16 cellular contexts compared by ENCODE assay signal in genomic region chr19:57802269-57802668, GRCh38. TPM values are rescaled to one million over a fixed set of nuclear protein-coding genes. Genes with fewer than 3 reads are reported as not detected.
DNase-seq lines count a peak whose midpoint lies in the region; ATAC-seq, FAIRE-seq and TF ChIP-seq lines count a peak whose summit lies in the region.
"Had no signal": no experiment of that assay in that cellular context is flagged by ENCODE, and none has a peak within 500 bp of the region (broad histone marks: within the 10 kb centered on the region; RNA-seq: fewer than 3 reads in every experiment).

No MANE protein-coding gene starts in this region.

- FAIRE-seq in astrocyte (lab: Jason Lieb, UNC), result no peak
- FAIRE-seq: H54, TTC549 had no signal

- CTCF ChIA-PET in Calu3 (lab: Charles Lee), result no interaction called here

- H3K4me3 Mint-ChIP-seq in Calu3 (ENCODE audit: low read depth, unreplicated experiment) (no peak overlapping the region), astrocyte (ENCODE audit: unreplicated experiment) (peak overlapping the region; percentile 78), naive B cell (peak overlapping the region in 7 of 8 donors; percentile 3 to 73 (median 39))

- intact Hi-C loops in Calu3 (cut with micrococcal nuclease; ENCODE audit: unreplicated experiment), result no loop called here

- no peak overlapping the region for H3K4me3 ChIP-seq in astrocyte (ENCODE audit: insufficient read depth, low read depth, low read length)
- H3K4me3 ChIP-seq: BLaER1 treated with 17β-estradiol and CSF1 and Interleukin-3, amounts not matched to agents 10 nM and 100 nM; skin epidermis had no signal

- H3K36me3 Mint-ChIP-seq in Calu3 (ENCODE audit: insufficient read depth, unreplicated experiment) (peaks cover 63% of the 10 kb centered on the region), astrocyte (ENCODE audit: low read depth, unreplicated experiment) (peaks cover 15% of the 10 kb centered on the region), naive B cell (no peaks in the 10 kb centered on the region)

- peaks cover 8% of the 10 kb centered on the region for H3K36me3 ChIP-seq in astrocyte (ENCODE audit: insufficient read depth, low read length)

- no peak overlapping the region for H2AFZ ChIP-seq in astrocyte (ENCODE audit: low read depth, low read length)

- H3K9me3 Mint-ChIP-seq in Calu3 (ENCODE audit: low read depth, unreplicated experiment), result no peaks in the 10 kb centered on the region
- H3K9me3 Mint-ChIP-seq in astrocyte (ENCODE audit: unreplicated experiment), result no peaks in the 10 kb centered on the region
- H3K9me3 Mint-ChIP-seq in naive B cell, result no peaks in the 10 kb centered on the region

- peaks cover 27% of the 10 kb centered on the region for H3K79me2 ChIP-seq in astrocyte (ENCODE audit: insufficient read depth, low read length)

- DNase-seq in Calu3 (no peak), astrocyte (ENCODE audit: low read depth) (no peak), naive B cell (peak; percentile 57), midbrain (lab: John Stamatoyannopoulos, UW) (no peak), activated T-cell treated with anti-CD3 and anti-CD28 coated beads for 4 hours (no peak), HUDEP-2 (lab: John Stamatoyannopoulos, UW; ENCODE audit: unreplicated experiment in 76 of 76) (no peak), cerebellar cortex (ENCODE audit: low spot score) (no peak)
- DNase-seq: activated T-cell treated with anti-CD3 and anti-CD28 coated beads, Interleukin-2, amount 50 U/mL, for 48 hours; GDM1; Kasumi-1 had no signal

- H3K9ac ChIP-seq in astrocyte (ENCODE audit: low read length), result no peak overlapping the region
- H3K9ac ChIP-seq: BLaER1 treated with 17β-estradiol and CSF1 and Interleukin-3, amounts not matched to agents 10 nM and 100 nM had no signal

- no peak overlapping the region for H3K27ac ChIP-seq in astrocyte (ENCODE audit: low read depth, low read length)
- H3K27ac ChIP-seq: BLaER1 treated with 17β-estradiol and CSF1 and Interleukin-3, amounts not matched to agents 10 nM and 100 nM had no signal

- H3K27me3 ChIP-seq in astrocyte (ENCODE audit: insufficient read depth, low read length), result no peaks in the 10 kb centered on the region
- H3K27me3 ChIP-seq: BLaER1 treated with 17β-estradiol and CSF1 and Interleukin-3, amounts not matched to agents 10 nM and 100 nM had no signal

- H3K27ac Mint-ChIP-seq in Calu3 (ENCODE audit: unreplicated experiment) (peak overlapping the region; percentile 13), astrocyte (ENCODE audit: unreplicated experiment) (peak overlapping the region; percentile 36), naive B cell (peak overlapping the region; percentile 35 to 91 (median 64))

- no TSS peak for BruUV-seq in Calu3 (replicated peaks; lab: Mats Ljungman, UMichigan)

- H3K4me2 ChIP-seq in astrocyte (ENCODE audit: low read length), result peak overlapping the region; percentile 34

- H3K4me1 ChIP-seq in astrocyte (ENCODE audit: insufficient read depth, low read length), result peaks cover 11% of the 10 kb centered on the region

- TF ChIP-seq CTCF in Calu3 (IDR thresholded peaks at IDR 0.05; ENCODE audit: unreplicated experiment), result no peak
- TF ChIP-seq CTCF in astrocyte (IDR thresholded peaks at IDR 0.05; ENCODE audit: insufficient read depth, low read depth, low read length), result no peak

- no peaks in the 10 kb centered on the region for H4K20me1 ChIP-seq in astrocyte (ENCODE audit: insufficient read depth, low read length)

- ATAC-seq in HG02610 (IDR thresholded peaks at IDR 0.05; ENCODE audit: unreplicated experiment) (peak; percentile 50), naive B cell (ENCODE audit: low read depth in 2 of 2) (peak; percentile 96 to 97)
- ATAC-seq: Right ventricle myocardium inferior had no signal

- H3K9me3 ChIP-seq in astrocyte (ENCODE audit: insufficient read depth, low read depth, low read length), result no peaks in the 10 kb centered on the region
- H3K9me3 ChIP-seq: BLaER1 treated with 17β-estradiol and CSF1 and Interleukin-3, amounts not matched to agents 10 nM and 100 nM had no signal

- H3K4me1 Mint-ChIP-seq in Calu3 (ENCODE audit: low read depth, unreplicated experiment) (peaks cover 50% of the 10 kb centered on the region), astrocyte (ENCODE audit: low read depth, unreplicated experiment) (peaks cover 33% of the 10 kb centered on the region), naive B cell (peaks cover 34 to 60% (median 54%) of the 10 kb centered on the region in 3 donors)

- H3K27me3 Mint-ChIP-seq in Calu3 (ENCODE audit: unreplicated experiment) (no peaks in the 10 kb centered on the region), astrocyte (ENCODE audit: low read depth, unreplicated experiment) (no peaks in the 10 kb centered on the region), naive B cell (no peaks in the 10 kb centered on the region)

RNA-seq across cellular contexts. Expression of gene ZNF552, which starts 12.4 kb away (rescaled TPM):
- total RNA-seq in Calu3 (2022) (24.0 and 24.8 TPM in 2 replicates), astrocyte (7.2 and 9.6 TPM in 2 replicates)
- polyA plus RNA-seq in naive B cell (ENCODE audit: low read depth in 6 of 6), result 10 to 100 TPM in 2 of 6 donors, 1 to 10 TPM in 4; 4.1 to 15.2 (median 6.3) TPM

RNA-seq across cellular contexts. Expression of gene ZNF587B, which starts 27.8 kb away (rescaled TPM):
- 31.1 and 31.6 TPM in 2 replicates for total RNA-seq in Calu3 (2022)
- 15.2 and 17.9 TPM in 2 replicates for total RNA-seq in astrocyte
- polyA plus RNA-seq in naive B cell (ENCODE audit: low read depth in 6 of 6), result 1 to 10 TPM in 5 of 6 donors, not detected in 1; 1.3 to 3.0 (median 1.5) TPM

RNA-seq across cellular contexts. Expression of gene ZNF586, which starts 32.8 kb away (rescaled TPM):
- total RNA-seq in Calu3 (2022), result 18.9 and 22.9 TPM in 2 replicates
- 8.8 and 11.5 TPM in 2 replicates for total RNA-seq in astrocyte
- 10 to 100 TPM; 17.1 to 29.8 (median 24.1) TPM for polyA plus RNA-seq in naive B cell (ENCODE audit: low read depth in 6 of 6)

RNA-seq across cellular contexts. Expression of gene ZNF587, which starts 47.4 kb away (rescaled TPM):
- total RNA-seq in Calu3 (2022), result 111 and 113 TPM in 2 replicates
- 36.7 and 37.4 TPM in 2 replicates for total RNA-seq in astrocyte
- polyA plus RNA-seq in naive B cell (ENCODE audit: low read depth in 6 of 6), result 10 to 100 TPM in 1 of 6 donors, 1 to 10 TPM in 5; 4.5 to 11.1 (median 6.8) TPM

RNA-seq across cellular contexts. Expression of gene ZNF776, which starts 55.7 kb away (rescaled TPM):
- total RNA-seq in Calu3 (2022) (19.7 and 21.6 TPM in 2 replicates), astrocyte (17.4 and 17.5 TPM in 2 replicates)
- 10 to 100 TPM; 11.9 to 18.4 (median 15.1) TPM for polyA plus RNA-seq in naive B cell (ENCODE audit: low read depth in 6 of 6)

Comparison
In these comparisons a context has a peak if more than half of its experiments do, and no peak if none do; other contexts are left out.
1. H3K27ac Mint-ChIP-seq: peak in every context shown above with its lines; median percentile 64 in naive B cell; 36 in astrocyte; 13 in Calu3.